ENCODE assay signal across 34 cellular contexts in the genomic region with DNA sequence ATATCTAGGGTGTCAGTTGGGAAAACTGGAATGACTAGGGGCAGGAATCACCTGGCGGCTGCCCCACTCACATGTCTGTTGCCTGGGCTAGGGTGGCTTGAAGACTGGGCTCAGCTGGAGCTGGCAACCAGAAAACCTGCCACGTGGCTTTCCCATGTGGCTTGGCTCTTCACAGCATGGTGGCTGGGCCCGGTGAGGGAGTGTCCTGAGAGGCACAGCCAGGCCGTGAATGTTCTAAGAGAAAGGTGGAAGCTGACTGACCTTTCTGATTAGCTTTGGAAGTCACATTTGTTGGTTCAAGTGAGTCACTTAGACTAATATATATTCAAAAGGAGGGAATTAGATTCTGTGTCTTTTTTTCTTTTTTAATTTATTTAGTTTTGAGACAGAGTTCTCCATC. TPM values are rescaled to one million over a fixed set of nuclear protein-coding genes. Genes with fewer than 3 reads are reported as not detected.
"Had no signal": no experiment of that assay in that cellular context is flagged by ENCODE, and none has a peak within 500 bp of the region (broad histone marks: within the 10 kb centered on the region; RNA-seq: fewer than 3 reads in every experiment).

No MANE protein-coding gene starts in this region.

- H3K4me1 Mint-ChIP-seq: activated CD4-positive, alpha-beta T cell treated with anti-CD3 and anti-CD28 coated beads, Interleukin-2, amount 10 ng/mL, durations not matched to agents 7 days and 5 days; activated CD8-positive, alpha-beta memory T cell treated with anti-CD3 and anti-CD28 coated beads, Interleukin-2, amount 10 ng/mL, durations not matched to agents 7 days and 5 days; activated naive CD8-positive, alpha-beta T cell treated with anti-CD3 and anti-CD28 coated beads, Interleukin-2, amount 50 U/mL, for 24 hours; central memory CD8-positive, alpha-beta T cell; nephron progenitor cell; stimulated activated effector memory CD8-positive, alpha-beta T cell treated with anti-CD3 and anti-CD28 coated beads, Interleukin-12 subunit alpha, Interleukin-12 subunit beta, amount 100 ng/mL, for 72 hours; stimulated activated naive CD8-positive, alpha-beta T cell treated with anti-CD3 and anti-CD28 coated beads, Interleukin-15, amount 100 ng/mL, for 72 hours had no signal

- H3K9me3 ChIP-seq: colonic mucosa, esophagus squamous epithelium, pancreas, suprapubic skin had no signal

- H3K27ac ChIP-seq: brain microvascular endothelial cell, colonic mucosa, dorsolateral prefrontal cortex, esophagus squamous epithelium, heart left ventricle, pancreas, suprapubic skin, tibial nerve, WERI-Rb-1 had no signal

- H3K4me1 ChIP-seq: colonic mucosa, esophagus squamous epithelium, heart left ventricle, pancreas, suprapubic skin, tibial nerve had no signal

- H3K4me3 ChIP-seq: colonic mucosa, dorsolateral prefrontal cortex, esophagus squamous epithelium, heart left ventricle, lung, pancreas, suprapubic skin, tibial nerve had no signal

- ATAC-seq: activated CD8-positive, alpha-beta memory T cell treated with anti-CD3 and anti-CD28 coated beads, Interleukin-2, amount 10 ng/mL, durations not matched to agents 7 days and 5 days; activated CD8-positive, alpha-beta T cell treated with anti-CD3 and anti-CD28 coated beads for 36 hours; activated naive CD8-positive, alpha-beta T cell treated with anti-CD3 and anti-CD28 coated beads, Interleukin-2, amount 50 U/mL, for 24 hours; effector memory CD8-positive, alpha-beta T cell; heart left ventricle; left lobe of liver; sciatic nerve; stimulated activated effector memory CD8-positive, alpha-beta T cell treated with anti-CD3 and anti-CD28 coated beads, Interleukin-12 subunit alpha, Interleukin-12 subunit beta, amount 100 ng/mL, for 72 hours; stimulated activated naive CD8-positive, alpha-beta T cell treated with anti-CD3 and anti-CD28 coated beads, Interleukin-15, amount 100 ng/mL, for 72 hours had no signal

- H3K4me3 Mint-ChIP-seq: activated CD4-positive, alpha-beta T cell treated with anti-CD3 and anti-CD28 coated beads, Interleukin-2, amount 10 ng/mL, durations not matched to agents 7 days and 5 days; activated CD8-positive, alpha-beta memory T cell treated with anti-CD3 and anti-CD28 coated beads, Interleukin-2, amount 10 ng/mL, durations not matched to agents 7 days and 5 days; activated CD8-positive, alpha-beta T cell treated with anti-CD3 and anti-CD28 coated beads for 36 hours; activated naive CD8-positive, alpha-beta T cell treated with anti-CD3 and anti-CD28 coated beads, Interleukin-2, amount 50 U/mL, for 24 hours; central memory CD8-positive, alpha-beta T cell; effector memory CD8-positive, alpha-beta T cell; nephron progenitor cell; stimulated activated effector memory CD8-positive, alpha-beta T cell treated with anti-CD3 and anti-CD28 coated beads, Interleukin-12 subunit alpha, Interleukin-12 subunit beta, amount 100 ng/mL, for 72 hours; stimulated activated naive CD8-positive, alpha-beta T cell treated with anti-CD3 and anti-CD28 coated beads, Interleukin-15, amount 100 ng/mL, for 72 hours had no signal

- H3K36me3 ChIP-seq: brain microvascular endothelial cell, colonic mucosa, esophagus squamous epithelium, heart left ventricle, pancreas, suprapubic skin, tibial nerve, WERI-Rb-1 had no signal

- H3K27ac Mint-ChIP-seq: activated CD4-positive, alpha-beta T cell treated with anti-CD3 and anti-CD28 coated beads, Interleukin-2, amount 10 ng/mL, durations not matched to agents 7 days and 5 days; activated CD8-positive, alpha-beta memory T cell treated with anti-CD3 and anti-CD28 coated beads, Interleukin-2, amount 10 ng/mL, durations not matched to agents 7 days and 5 days; activated CD8-positive, alpha-beta T cell treated with anti-CD3 and anti-CD28 coated beads for 36 hours; activated naive CD8-positive, alpha-beta T cell treated with anti-CD3 and anti-CD28 coated beads, Interleukin-2, amount 50 U/mL, for 24 hours; effector memory CD8-positive, alpha-beta T cell; nephron progenitor cell; stimulated activated effector memory CD8-positive, alpha-beta T cell treated with anti-CD3 and anti-CD28 coated beads, Interleukin-12 subunit alpha, Interleukin-12 subunit beta, amount 100 ng/mL, for 72 hours; stimulated activated naive CD8-positive, alpha-beta T cell treated with anti-CD3 and anti-CD28 coated beads, Interleukin-15, amount 100 ng/mL, for 72 hours had no signal

- DNase-seq: activated CD4-positive, alpha-beta T cell treated with anti-CD3 and anti-CD28 coated beads, Interleukin-2, amount 10 ng/mL, durations not matched to agents 7 days and 5 days; activated CD4-positive, CD25-positive, alpha-beta regulatory T cell treated with anti-CD3 and anti-CD28 coated beads, Interleukin-2, amount 50 U/mL, for 72 hours; activated CD8-positive, alpha-beta memory T cell treated with anti-CD3 and anti-CD28 coated beads, Interleukin-2, amount 10 ng/mL, durations not matched to agents 7 days and 5 days; activated CD8-positive, alpha-beta T cell treated with anti-CD3 and anti-CD28 coated beads for 36 hours; activated gamma-delta T cell; activated naive CD4-positive, alpha-beta T cell treated with anti-CD3 and anti-CD28 coated beads, Interleukin-2, amount 50 U/mL, for 16 hours; activated naive CD8-positive, alpha-beta T cell treated with anti-CD3 and anti-CD28 coated beads, Interleukin-2, amount 50 U/mL, for 24 hours; activated T-cell treated with anti-CD3 and anti-CD28 coated beads for 4 hours; anterior cingulate cortex; brain microvascular endothelial cell; colonic mucosa; dorsolateral prefrontal cortex; effector memory CD8-positive, alpha-beta T cell; esophagus squamous epithelium; heart left ventricle; kidney; nephron progenitor cell; pancreas; small intestine; stimulated activated CD4-positive, alpha-beta T cell treated with anti-CD3 and anti-CD28 coated beads, Interleukin-2, amount 100 ng/mL, for 24 hours; stimulated activated naive CD8-positive, alpha-beta T cell treated with anti-CD3 and anti-CD28 coated beads, Interleukin-15, amount 100 ng/mL, for 72 hours; T-helper 1 cell; WERI-Rb-1 had no signal

- FAIRE-seq: endothelial cell of umbilical vein, kidney, pancreas, small intestine, TTC549, urothelium cell line had no signal

- H3K36me3 Mint-ChIP-seq: activated CD8-positive, alpha-beta memory T cell treated with anti-CD3 and anti-CD28 coated beads, Interleukin-2, amount 10 ng/mL, durations not matched to agents 7 days and 5 days; stimulated activated effector memory CD8-positive, alpha-beta T cell treated with anti-CD3 and anti-CD28 coated beads, Interleukin-12 subunit alpha, Interleukin-12 subunit beta, amount 100 ng/mL, for 72 hours had no signal

- H3K27me3 ChIP-seq: brain microvascular endothelial cell, colonic mucosa, pancreas, tibial nerve had no signal

- H3K9me3 Mint-ChIP-seq: activated CD4-positive, alpha-beta T cell treated with anti-CD3 and anti-CD28 coated beads, Interleukin-2, amount 10 ng/mL, durations not matched to agents 7 days and 5 days; activated CD8-positive, alpha-beta T cell treated with anti-CD3 and anti-CD28 coated beads for 36 hours; stimulated activated effector memory CD8-positive, alpha-beta T cell treated with anti-CD3 and anti-CD28 coated beads, Interleukin-12 subunit alpha, Interleukin-12 subunit beta, amount 100 ng/mL, for 72 hours had no signal

RNA-seq across cellular contexts. Expression of a gene that starts 22.7 kb away (rescaled TPM):
- total RNA-seq: activated CD4-positive, alpha-beta T cell treated with anti-CD3 and anti-CD28 coated beads, Interleukin-2, amount 10 ng/mL, durations not matched to agents 7 days and 5 days; activated CD8-positive, alpha-beta memory T cell treated with anti-CD3 and anti-CD28 coated beads, Interleukin-2, amount 10 ng/mL, durations not matched to agents 7 days and 5 days; activated CD8-positive, alpha-beta T cell treated with anti-CD3 and anti-CD28 coated beads for 36 hours; endothelial cell of umbilical vein; pulmonary artery endothelial cell had no signal
- polyA plus RNA-seq: endothelial cell of umbilical vein had no signal

RNA-seq across cellular contexts. Expression of a gene that starts 32.4 kb away (rescaled TPM):
- total RNA-seq: activated CD4-positive, alpha-beta T cell treated with anti-CD3 and anti-CD28 coated beads, Interleukin-2, amount 10 ng/mL, durations not matched to agents 7 days and 5 days; activated CD8-positive, alpha-beta memory T cell treated with anti-CD3 and anti-CD28 coated beads, Interleukin-2, amount 10 ng/mL, durations not matched to agents 7 days and 5 days; activated CD8-positive, alpha-beta T cell treated with anti-CD3 and anti-CD28 coated beads for 36 hours; colonic mucosa; endothelial cell of umbilical vein; esophagus squamous epithelium; pulmonary artery endothelial cell; suprapubic skin had no signal
- polyA plus RNA-seq: endothelial cell of umbilical vein had no signal
